8 cellular contexts compared by ENCODE assay signal in genomic region chr5:43043400-43043756, GRCh38. TPM values are rescaled to one million over a fixed set of nuclear protein-coding genes. Genes with fewer than 3 reads are reported as not detected.
DNase-seq lines count a peak whose midpoint lies in the region; ATAC-seq and TF ChIP-seq lines count a peak whose summit lies in the region.

No MANE protein-coding gene starts in this region.

- H3K36me3 ChIP-seq in SK-N-SH (replicated peaks in 1 of 2; ENCODE audit: control insufficient read depth in 1 of 2, insufficient read depth in 2 of 2, low read length in 1 of 2) (no peaks in the 10 kb centered on the region), iPS-20b (ENCODE audit: insufficient read depth, low read depth, low read length) (no peaks in the 10 kb centered on the region), stomach smooth muscle (ENCODE audit: control insufficient read depth in 2 of 2, insufficient read depth in 2 of 2, low read length in 2 of 2) (no peaks in the 10 kb centered on the region)

- H3K9me3 Mint-ChIP-seq in activated naive CD4-positive, alpha-beta T cell treated with anti-CD3 and anti-CD28 coated beads, Interleukin-2, amount 50 U/mL, for 72 hours: no peaks in the 10 kb centered on the region

- H3K9ac ChIP-seq in SK-N-SH: peak overlapping the region; percentile 82; the same call in 1 of the 2 replicates
- no peak overlapping the region for H3K9ac ChIP-seq in iPS-20b (ENCODE audit: low read depth, low read length)
- H3K9ac ChIP-seq in stomach smooth muscle (ENCODE audit: low read length in 2 of 2): peak overlapping the region; percentile 21 to 77

- no peaks in the 10 kb centered on the region for H3K9me2 ChIP-seq in SK-N-SH

- DNase-seq in SK-N-SH (no peak), NCI-H524 treated with DMSO at 0.1 percent for 48 hours (lab: John Stamatoyannopoulos, UW) (no peak), RKO (ENCODE audit: low spot score) (no peak)
- no peak for DNase-seq in activated naive CD4-positive, alpha-beta T cell treated with anti-CD3 and anti-CD28 coated beads, Interleukin-2, amount 50 U/mL, for 72 hours (ENCODE audit: low spot score in 2 of 2)
- no peak for DNase-seq in activated CD4-positive, alpha-beta T cell treated with anti-CD3 and anti-CD28 coated beads, Interleukin-2, amount 50 U/mL, for 1 hour

- H3K4me3 ChIP-seq in SK-N-SH (ENCODE audit: low read depth in 2 of 2, low read length in 1 of 2) (peak overlapping the region; percentile 58 to 72), iPS-20b (ENCODE audit: low read length) (peak overlapping the region; percentile 69; the same call in 1 of the 2 replicates), stomach smooth muscle (ENCODE audit: low read length in 2 of 2) (peak overlapping the region; percentile 86)

- H3K27me3 ChIP-seq in SK-N-SH (ENCODE audit: insufficient read depth): no peaks in the 10 kb centered on the region
- peaks cover 82% of the 10 kb centered on the region for H3K27me3 ChIP-seq in iPS-20b (ENCODE audit: insufficient read depth, low read length)
- H3K27me3 ChIP-seq in stomach smooth muscle (ENCODE audit: control insufficient read depth in 1 of 2, insufficient read depth in 2 of 2, low read length in 2 of 2): peaks cover 23 to 52% of the 10 kb centered on the region in 2 donors

- TF ChIP-seq RAD21 in SK-N-SH (IDR thresholded peaks at IDR 0.05; ENCODE audit: low read length): no peak

- TF ChIP-seq EP300 in SK-N-SH (IDR thresholded peaks at IDR 0.05; ENCODE audit: borderline replicate concordance in 1 of 2, low read depth in 1 of 2, low read length in 1 of 2): no peak

- H3K9me3 ChIP-seq in SK-N-SH (no peaks in the 10 kb centered on the region), iPS-20b (ENCODE audit: insufficient read depth, low read depth, low read length) (no peaks in the 10 kb centered on the region), stomach smooth muscle (ENCODE audit: control insufficient read depth in 2 of 2, low read length in 2 of 2) (peaks cover 0 to 6% of the 10 kb centered on the region in 2 donors)

- no peak for TF ChIP-seq CTCF in SK-N-SH (IDR thresholded peaks at IDR 0.05)

- H3K79me2 ChIP-seq in SK-N-SH (ENCODE audit: insufficient read depth): peaks cover 30% of the 10 kb centered on the region

- ATAC-seq in SK-N-SH treated with all-trans-retinoic acid at 6 μM for 48 hours: no peak
- no peak for ATAC-seq in activated naive CD4-positive, alpha-beta T cell treated with anti-CD3 and anti-CD28 coated beads, Interleukin-2, amount 50 U/mL, for 72 hours

- CTCF ChIA-PET in SK-N-SH (lab: Yijun Ruan, JAX): interaction anchor here (1.0 to 6.1 kb wide), 5 partner anchors 21 to 308 kb away, joined by 3 to 41 read pairs (median 6); no protein-coding TSS in a partner anchor

- peak overlapping the region; percentile 98 to 99 for H3K27ac Mint-ChIP-seq in activated naive CD4-positive, alpha-beta T cell treated with anti-CD3 and anti-CD28 coated beads, Interleukin-2, amount 50 U/mL, for 72 hours

- POLR2A ChIA-PET in SK-N-SH (lab: Yijun Ruan, JAX): no interaction called here

- H3K27ac ChIP-seq in SK-N-SH (ENCODE audit: low read depth in 2 of 2, low read length in 1 of 2) (peak overlapping the region in 1 of 2 experiments; percentile 93; a peak in 2 of 4 replicates), iPS-20b (ENCODE audit: low read length) (no peak overlapping the region), stomach smooth muscle (ENCODE audit: low read length) (peak overlapping the region; percentile 87)

- WGBS in SK-N-SH (ENCODE audit: low lambda C conversion rate): under 1% methylated on average over 7 of the region's 7 CpGs

- peak overlapping the region; percentile 84; the same call in 1 of the 2 replicates for H2AFZ ChIP-seq in SK-N-SH (ENCODE audit: low read depth)

- no peaks in the 10 kb centered on the region for H4K20me1 ChIP-seq in SK-N-SH (ENCODE audit: insufficient read depth)

- H3F3A ChIP-seq in SK-N-SH (replicated peaks; ENCODE audit: insufficient read depth): peaks cover 49% of the 10 kb centered on the region

- H3K4me2 ChIP-seq in SK-N-SH: peak overlapping the region; percentile 99

- H3K36me3 Mint-ChIP-seq in activated naive CD4-positive, alpha-beta T cell treated with anti-CD3 and anti-CD28 coated beads, Interleukin-2, amount 50 U/mL, for 72 hours: peaks cover 0 to 29% of the 10 kb centered on the region in 2 donors

- H3K4me1 ChIP-seq in SK-N-SH (ENCODE audit: control insufficient read depth in 1 of 2, insufficient read depth in 2 of 2, low read depth in 1 of 2, low read length in 1 of 2): peaks cover under 1 to 24% of the 10 kb centered on the region in 2 experiments; a peak in 2 of 4 replicates
- H3K4me1 ChIP-seq in iPS-20b (ENCODE audit: insufficient read depth, low read length): peaks cover 13% of the 10 kb centered on the region; the same call in 1 of the 2 replicates
- peaks cover 32% of the 10 kb centered on the region for H3K4me1 ChIP-seq in stomach smooth muscle (ENCODE audit: control insufficient read depth, insufficient read depth, low read length)

TF ChIP-seq in SK-N-SH, 30 proteins besides CTCF, POLR2A, EP300 and RAD21 (continues in another document):
- TF ChIP-seq JUND (IDR thresholded peaks at IDR 0.05) (no peak), RFX5 (IDR thresholded peaks at IDR 0.05; ENCODE audit: low read length) (no peak), IRF3 (IDR thresholded peaks at IDR 0.05; ENCODE audit: low read depth, low read length) (no peak), CHD2 (IDR thresholded peaks at IDR 0.05; ENCODE audit: low read length, partially characterized antibody) (no peak)
- TF ChIP-seq, protein P1, sequence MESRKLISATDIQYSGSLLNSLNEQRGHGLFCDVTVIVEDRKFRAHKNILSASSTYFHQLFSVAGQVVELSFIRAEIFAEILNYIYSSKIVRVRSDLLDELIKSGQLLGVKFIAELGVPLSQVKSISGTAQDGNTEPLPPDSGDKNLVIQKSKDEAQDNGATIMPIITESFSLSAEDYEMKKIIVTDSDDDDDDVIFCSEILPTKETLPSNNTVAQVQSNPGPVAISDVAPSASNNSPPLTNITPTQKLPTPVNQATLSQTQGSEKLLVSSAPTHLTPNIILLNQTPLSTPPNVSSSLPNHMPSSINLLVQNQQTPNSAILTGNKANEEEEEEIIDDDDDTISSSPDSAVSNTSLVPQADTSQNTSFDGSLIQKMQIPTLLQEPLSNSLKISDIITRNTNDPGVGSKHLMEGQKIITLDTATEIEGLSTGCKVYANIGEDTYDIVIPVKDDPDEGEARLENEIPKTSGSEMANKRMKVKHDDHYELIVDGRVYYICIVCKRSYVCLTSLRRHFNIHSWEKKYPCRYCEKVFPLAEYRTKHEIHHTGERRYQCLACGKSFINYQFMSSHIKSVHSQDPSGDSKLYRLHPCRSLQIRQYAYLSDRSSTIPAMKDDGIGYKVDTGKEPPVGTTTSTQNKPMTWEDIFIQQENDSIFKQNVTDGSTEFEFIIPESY (IDR thresholded peaks at IDR 0.05; ENCODE audit: borderline replicate concordance, low read depth): no peak

TF ChIP-seq in SK-N-SH treated with all-trans-retinoic acid at 6 μM for 48 hours, 23 proteins besides CTCF, POLR2A, EP300 and RAD21:
- TF ChIP-seq ZNF8 (CRISPR knock-in tag; IDR thresholded peaks at IDR 0.05): no peak
- no peak for TF ChIP-seq TCF4 (CRISPR knock-in tag; IDR thresholded peaks at IDR 0.05; ENCODE audit: borderline replicate concordance)
- no peak for TF ChIP-seq ZC3H10 (CRISPR knock-in tag; IDR thresholded peaks at IDR 0.05)
- no peak for TF ChIP-seq ZFP3 (CRISPR knock-in tag; IDR thresholded peaks at IDR 0.05)
- TF ChIP-seq SNAI2 (CRISPR knock-in tag; IDR thresholded peaks at IDR 0.05): no peak
- TF ChIP-seq ESRRG (CRISPR knock-in tag; IDR thresholded peaks at IDR 0.05): no peak
- no peak for TF ChIP-seq CSDC2 (CRISPR knock-in tag; IDR thresholded peaks at IDR 0.05)
- TF ChIP-seq, protein P2, sequence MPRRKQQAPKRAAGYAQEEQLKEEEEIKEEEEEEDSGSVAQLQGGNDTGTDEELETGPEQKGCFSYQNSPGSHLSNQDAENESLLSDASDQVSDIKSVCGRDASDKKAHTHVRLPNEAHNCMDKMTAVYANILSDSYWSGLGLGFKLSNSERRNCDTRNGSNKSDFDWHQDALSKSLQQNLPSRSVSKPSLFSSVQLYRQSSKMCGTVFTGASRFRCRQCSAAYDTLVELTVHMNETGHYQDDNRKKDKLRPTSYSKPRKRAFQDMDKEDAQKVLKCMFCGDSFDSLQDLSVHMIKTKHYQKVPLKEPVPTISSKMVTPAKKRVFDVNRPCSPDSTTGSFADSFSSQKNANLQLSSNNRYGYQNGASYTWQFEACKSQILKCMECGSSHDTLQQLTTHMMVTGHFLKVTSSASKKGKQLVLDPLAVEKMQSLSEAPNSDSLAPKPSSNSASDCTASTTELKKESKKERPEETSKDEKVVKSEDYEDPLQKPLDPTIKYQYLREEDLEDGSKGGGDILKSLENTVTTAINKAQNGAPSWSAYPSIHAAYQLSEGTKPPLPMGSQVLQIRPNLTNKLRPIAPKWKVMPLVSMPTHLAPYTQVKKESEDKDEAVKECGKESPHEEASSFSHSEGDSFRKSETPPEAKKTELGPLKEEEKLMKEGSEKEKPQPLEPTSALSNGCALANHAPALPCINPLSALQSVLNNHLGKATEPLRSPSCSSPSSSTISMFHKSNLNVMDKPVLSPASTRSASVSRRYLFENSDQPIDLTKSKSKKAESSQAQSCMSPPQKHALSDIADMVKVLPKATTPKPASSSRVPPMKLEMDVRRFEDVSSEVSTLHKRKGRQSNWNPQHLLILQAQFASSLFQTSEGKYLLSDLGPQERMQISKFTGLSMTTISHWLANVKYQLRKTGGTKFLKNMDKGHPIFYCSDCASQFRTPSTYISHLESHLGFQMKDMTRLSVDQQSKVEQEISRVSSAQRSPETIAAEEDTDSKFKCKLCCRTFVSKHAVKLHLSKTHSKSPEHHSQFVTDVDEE (CRISPR knock-in tag; IDR thresholded peaks at IDR 0.05): no peak
- no peak for TF ChIP-seq ZNF70 (CRISPR knock-in tag; IDR thresholded peaks at IDR 0.05)
- no peak for TF ChIP-seq ZFP30 (CRISPR knock-in tag; IDR thresholded peaks at IDR 0.05)
- no peak for TF ChIP-seq GLIS3 (CRISPR knock-in tag; IDR thresholded peaks at IDR 0.05)
- TF ChIP-seq ARNTL (CRISPR knock-in tag; IDR thresholded peaks at IDR 0.05; ENCODE audit: borderline replicate concordance, low read depth): no peak
- TF ChIP-seq PPARA (CRISPR knock-in tag; IDR thresholded peaks at IDR 0.05; ENCODE audit: borderline replicate concordance): no peak
- TF ChIP-seq BACH2 (CRISPR knock-in tag; IDR thresholded peaks at IDR 0.05; ENCODE audit: borderline replicate concordance): no peak
- TF ChIP-seq ZNF565 (CRISPR knock-in tag; conservative IDR thresholded peaks at IDR 0.05; ENCODE audit: low read depth): no peak
- no peak for TF ChIP-seq RARB (CRISPR knock-in tag; IDR thresholded peaks at IDR 0.05)

RNA-seq across cellular contexts. Expression of gene ANXA2R, which starts 3.3 kb away (rescaled TPM):
- 1.7 and 1.9 TPM in 2 replicates for polyA plus RNA-seq in SK-N-SH (2012; rRNA removed)
- 0.88 and 1.4 TPM in 2 replicates for polyA plus RNA-seq in SK-N-SH (2012; cell fraction: cytosol; rRNA removed)
- polyA plus RNA-seq in SK-N-SH (2012; cell fraction: nucleus; rRNA removed): 3.7 and 5.4 TPM in 2 replicates
- 1 to 10 TPM; 5.3 to 8.4 TPM for total RNA-seq in activated naive CD4-positive, alpha-beta T cell treated with anti-CD3 and anti-CD28 coated beads, Interleukin-2, amount 50 U/mL, for 72 hours
